In the genomic region with DNA sequence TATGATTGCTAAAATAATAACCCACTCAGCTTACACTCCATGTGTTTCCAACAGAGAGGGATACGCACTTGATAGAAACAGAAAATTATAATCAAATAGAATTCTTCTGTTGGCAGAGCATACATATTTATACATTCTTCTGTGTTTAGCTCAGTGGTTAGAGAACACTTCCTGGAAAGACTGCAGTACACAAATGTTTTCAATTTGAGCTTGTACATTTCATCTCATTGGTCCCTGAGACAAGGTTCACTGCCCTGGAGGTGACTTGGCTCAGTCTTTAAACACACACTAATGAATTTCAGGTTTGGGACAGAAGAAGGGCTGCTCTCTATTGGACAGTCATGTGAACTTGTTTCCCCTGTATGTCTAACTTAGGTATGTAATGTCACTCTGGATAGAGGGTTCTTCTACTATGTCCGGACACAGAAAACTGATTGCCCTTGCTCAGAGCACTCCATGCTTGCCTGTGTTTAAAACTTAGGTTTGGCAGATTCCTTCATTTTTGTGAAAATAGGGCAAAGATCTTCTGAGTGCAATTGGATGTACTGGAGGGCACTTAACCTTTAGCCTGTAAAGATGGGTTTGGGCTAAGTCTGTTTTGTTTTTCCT, we compare ENCODE assay signal across 14 cellular contexts. TPM values are rescaled to one million over a fixed set of nuclear protein-coding genes. Genes with fewer than 3 reads are reported as not detected.
A peak's percentile ranks its signal among the peaks of the same experiment; 100 is the strongest.
DNase-seq lines count a peak whose midpoint lies in the region; ATAC-seq and TF ChIP-seq lines count a peak whose summit lies in the region.
"Had no signal": no experiment of that assay in that cellular context is flagged by ENCODE, and none has a peak within 500 bp of the region (broad histone marks: within the 10 kb centered on the region; RNA-seq: fewer than 3 reads in every experiment).

No MANE protein-coding gene starts in this region.

- no peaks in the 10 kb centered on the region for H3K79me2 ChIP-seq in fibroblast of lung (ENCODE audit: control insufficient read depth, insufficient read depth, low read length)

- CTCF ChIA-PET in CD8-positive, alpha-beta T cell (lab: Charles Lee): interaction anchor here (0.6 to 14.4 kb wide), 6 partner anchors 8 to 244 kb away, joined by 3 to 725 read pairs (median 10); no protein-coding TSS in a partner anchor

- no peak overlapping the region for H3K4me3 ChIP-seq in CD8-positive, alpha-beta T cell (ENCODE audit: low read depth, low read length)
- H3K4me3 ChIP-seq in Peyer's patch (no peak overlapping the region), fibroblast of lung (replicated peaks in 1 of 4; ENCODE audit: control extremely low read depth in 1 of 4, insufficient read depth in 1 of 4, low read depth in 3 of 4, low read length in 4 of 4) (peak overlapping the region in 1 of 4 experiments; percentile 1), dorsolateral prefrontal cortex (no peak overlapping the region)

- no peaks in the 10 kb centered on the region for H3K36me3 ChIP-seq in CD8-positive, alpha-beta T cell (ENCODE audit: insufficient read depth, low read length)
- H3K36me3 ChIP-seq in Peyer's patch (no peaks in the 10 kb centered on the region), fibroblast of lung (ENCODE audit: control insufficient read depth, insufficient read depth, low read length) (no peaks in the 10 kb centered on the region)

- peak overlapping the region; percentile 15 for H3K27ac Mint-ChIP-seq in CD8-positive, alpha-beta T cell
- peak overlapping the region; percentile 80 for H3K27ac Mint-ChIP-seq in osteocyte (ENCODE audit: unreplicated experiment)
- H3K27ac Mint-ChIP-seq: activated naive CD4-positive, alpha-beta T cell treated with anti-CD3 and anti-CD28 coated beads for 36 hours had no signal

- peaks cover 3% of the 10 kb centered on the region for H3K36me3 Mint-ChIP-seq in CD8-positive, alpha-beta T cell
- peaks cover 2% of the 10 kb centered on the region for H3K36me3 Mint-ChIP-seq in osteocyte (ENCODE audit: unreplicated experiment)

- peak overlapping the region; percentile 74 for H3K4me2 ChIP-seq in fibroblast of lung (ENCODE audit: extremely low read depth, insufficient read depth, low read length)

- POLR2A ChIA-PET in CD8-positive, alpha-beta T cell (lab: Charles Lee): interaction anchor here (0.5 kb wide), 1 partner anchor 20 kb away, joined by 3 read pairs; no protein-coding TSS in a partner anchor

- H3K4me3 Mint-ChIP-seq in CD8-positive, alpha-beta T cell: no peak overlapping the region
- no peak overlapping the region for H3K4me3 Mint-ChIP-seq in osteocyte (ENCODE audit: unreplicated experiment)
- H3K4me3 Mint-ChIP-seq: activated naive CD4-positive, alpha-beta T cell treated with anti-CD3 and anti-CD28 coated beads for 36 hours had no signal

- no peak overlapping the region for H2AFZ ChIP-seq in fibroblast of lung (ENCODE audit: low read length)

- H3K9me3 ChIP-seq in CD8-positive, alpha-beta T cell (ENCODE audit: low read length): no peaks in the 10 kb centered on the region
- H3K9me3 ChIP-seq in Peyer's patch (no peaks in the 10 kb centered on the region), fibroblast of lung (ENCODE audit: control insufficient read depth, insufficient read depth, low read depth, low read length) (no peaks in the 10 kb centered on the region)

- no peaks in the 10 kb centered on the region for H3K9me3 Mint-ChIP-seq in CD8-positive, alpha-beta T cell
- no peaks in the 10 kb centered on the region for H3K9me3 Mint-ChIP-seq in osteocyte (ENCODE audit: unreplicated experiment)
- H3K9me3 Mint-ChIP-seq: activated naive CD4-positive, alpha-beta T cell treated with anti-CD3 and anti-CD28 coated beads for 36 hours had no signal

- no peak for TF ChIP-seq POLR2A in Peyer's patch (IDR thresholded peaks at IDR 0.05)

- DNase-seq in CD8-positive, alpha-beta T cell: no peak
- DNase-seq in Peyer's patch (peak in 1 of 3 donors; percentile 61), fibroblast of lung (ENCODE audit: low read depth in 2 of 2) (peak; percentile 55 to 82), osteocyte (ENCODE audit: extremely low spot score, unreplicated experiment) (no peak), dorsolateral prefrontal cortex (no peak), NCI-H345 (lab: John Stamatoyannopoulos, UW) (no peak), NCI-H510A treated with DMSO at 0.1 percent for 48 hours (lab: John Stamatoyannopoulos, UW) (no peak)
- DNase-seq: activated naive CD4-positive, alpha-beta T cell treated with anti-CD3 and anti-CD28 coated beads for 36 hours; kidney glomerular epithelial cell; NCI-H187 had no signal

- H4K20me1 ChIP-seq in fibroblast of lung (ENCODE audit: control insufficient read depth, extremely low read depth, insufficient read depth, low read length): no peaks in the 10 kb centered on the region

- no peak overlapping the region for H3K27ac ChIP-seq in CD8-positive, alpha-beta T cell (ENCODE audit: low read depth, low read length)
- H3K27ac ChIP-seq in Peyer's patch (peak overlapping the region in 3 of 4 donors; percentile 5 to 64 (median 52)), fibroblast of lung (ENCODE audit: insufficient read depth, low read length) (peak overlapping the region; percentile 86), dorsolateral prefrontal cortex (no peak overlapping the region)

- no peak overlapping the region for H3K9ac ChIP-seq in fibroblast of lung (ENCODE audit: insufficient read depth, low read length)

- H3K27me3 Mint-ChIP-seq in CD8-positive, alpha-beta T cell (ENCODE audit: low read depth): no peaks in the 10 kb centered on the region
- H3K27me3 Mint-ChIP-seq in osteocyte (ENCODE audit: unreplicated experiment): no peaks in the 10 kb centered on the region

- H3K4me1 ChIP-seq in CD8-positive, alpha-beta T cell (ENCODE audit: insufficient read depth, low read length): peaks cover 16% of the 10 kb centered on the region
- H3K4me1 ChIP-seq in Peyer's patch (peaks cover 0 to 24% (median 0%) of the 10 kb centered on the region in 4 donors), fibroblast of lung (ENCODE audit: control insufficient read depth, extremely low read depth, insufficient read depth, low read length) (peaks cover 19% of the 10 kb centered on the region)

- TF ChIP-seq CTCF in CD8-positive, alpha-beta T cell (IDR thresholded peaks at IDR 0.05): no peak
- TF ChIP-seq CTCF in Peyer's patch (IDR thresholded peaks at IDR 0.05) (no peak), fibroblast of lung (conservative IDR thresholded peaks at IDR 0.05 in 1 of 2, IDR thresholded peaks at IDR 0.05 in 1 of 2; ENCODE audit: low read depth in 1 of 2, low read length in 2 of 2) (no peak), osteocyte (IDR thresholded peaks at IDR 0.05) (no peak), dorsolateral prefrontal cortex (IDR thresholded peaks at IDR 0.05 in 54 of 56, conservative IDR thresholded peaks at IDR 0.05 in 2 of 56; ENCODE audit: low read depth in 1 of 56, partially characterized antibody in 56 of 56) (no peak)

- ATAC-seq in CD8-positive, alpha-beta T cell: no peak
- ATAC-seq in HG02973 (IDR thresholded peaks at IDR 0.05; ENCODE audit: unreplicated experiment): no peak

- no peaks in the 10 kb centered on the region for H3K27me3 ChIP-seq in CD8-positive, alpha-beta T cell (ENCODE audit: insufficient read depth, low read length)
- H3K27me3 ChIP-seq in Peyer's patch (no peaks in the 10 kb centered on the region), fibroblast of lung (ENCODE audit: control insufficient read depth, insufficient read depth, low read length) (no peaks in the 10 kb centered on the region), dorsolateral prefrontal cortex (no peaks in the 10 kb centered on the region)

- intact Hi-C loops in CD8-positive, alpha-beta T cell (cut with DNase I, micrococcal nuclease): no loop called here
- intact Hi-C loops in dorsolateral prefrontal cortex (cut with DNase I): no loop called here

- H3K4me1 Mint-ChIP-seq in CD8-positive, alpha-beta T cell (ENCODE audit: low read depth): peaks cover 24% of the 10 kb centered on the region
- H3K4me1 Mint-ChIP-seq in osteocyte (ENCODE audit: unreplicated experiment): peaks cover 37% of the 10 kb centered on the region

RNA-seq across cellular contexts. Expression of gene PROX2, which starts 22.9 kb away (rescaled TPM):
- under 1 TPM; 0.31 to 0.43 TPM for total RNA-seq in CD8-positive, alpha-beta T cell
- total RNA-seq in Peyer's patch: not detected
- not detected in 2 replicates for total RNA-seq in fibroblast of lung
- polyA plus RNA-seq in fibroblast of lung: 0.01 TPM in 1 of 2 replicates, not detected in the other
- not detected in 2 replicates for polyA plus RNA-seq in fibroblast of lung (2012)
- not detected in 2 replicates for polyA minus RNA-seq in fibroblast of lung (ENCODE audit: low replicate concordance)
- total RNA-seq in osteocyte: not detected in 2 replicates
- under 1 TPM in 43 of 120 experiments, not detected in 77; 0.10 to 0.91 (median 0.18) TPM for total RNA-seq in dorsolateral prefrontal cortex
- total RNA-seq: HT1080, pulmonary artery endothelial cell, RPMI7951 had no signal

RNA-seq across cellular contexts. Expression of gene DLST, which starts 28.7 kb away (rescaled TPM):
- total RNA-seq in CD8-positive, alpha-beta T cell: 100 to 1,000 TPM; 142 to 156 TPM
- total RNA-seq in Peyer's patch (100 to 1,000 TPM; 128 to 163 (median 154) TPM), fibroblast of lung (47.0 and 95.3 TPM in 2 replicates), osteocyte (101 and 107 TPM in 2 replicates), dorsolateral prefrontal cortex (10 to 100 TPM; 54.1 to 89.6 (median 72.8) TPM)
- 214 and 236 TPM in 2 replicates for polyA plus RNA-seq in fibroblast of lung
- polyA plus RNA-seq in fibroblast of lung (2012): 108 and 115 TPM in 2 replicates
- polyA minus RNA-seq in fibroblast of lung (ENCODE audit: low replicate concordance): 204 and 217 TPM in 2 replicates

Comparison
In these comparisons a context has a peak if more than half of its experiments do, and no peak if none do; other contexts are left out.
1. DNase-seq: peak in fibroblast of lung (2 of 2); none in CD8-positive, alpha-beta T cell (0 of 7), osteocyte (single experiment), dorsolateral prefrontal cortex (0 of 10), NCI-H345 (single experiment) and NCI-H510A treated with DMSO at 0.1 percent for 48 hours (single experiment).
2. H3K27ac ChIP-seq: peak in Peyer's patch (3 of 4) and fibroblast of lung (single experiment); none in CD8-positive, alpha-beta T cell (single experiment) and dorsolateral prefrontal cortex (0 of 59).